9 cellular contexts compared by ENCODE assay signal in genomic region chr19:5718032-5718578, GRCh38. TPM values are rescaled to one million over a fixed set of nuclear protein-coding genes. Genes with fewer than 3 reads are reported as not detected.
DNase-seq lines count a peak whose midpoint lies in the region; ATAC-seq and TF ChIP-seq lines count a peak whose summit lies in the region.
"Had no signal": no experiment of that assay in that cellular context is flagged by ENCODE, and none has a peak within 500 bp of the region (broad histone marks: within the 10 kb centered on the region; RNA-seq: fewer than 3 reads in every experiment).

No MANE protein-coding gene starts in this region.

- WGBS in endodermal cell (ENCODE audit: insufficient coverage in 1 of 2, insufficient read length in 1 of 2), 2 experiments = 84 to 95% methylated on average over 7 to 13 of the region's 14 CpGs
- WGBS in transverse colon (ENCODE audit: low coverage in 1 of 2), 2 donors = 49% methylated on average over 14 of the region's 14 CpGs; no CpG with 5 or more reads in 1 of the 2 donors

- DNase-seq in SJSA1 (ENCODE audit: low read depth in 1 of 2, low spot score in 2 of 2) (no peak), endodermal cell (no peak), transverse colon (no peak)
- DNase-seq in effector CD8-positive, alpha-beta T cell (lab: John Stamatoyannopoulos, UW) = no peak

- H3K9me3 Mint-ChIP-seq in endodermal cell = no peaks in the 10 kb centered on the region

- peak overlapping the region; percentile 88 for H3K4me3 Mint-ChIP-seq in endodermal cell

- H3K27me3 ChIP-seq in SJSA1 (replicated peaks) (no peaks in the 10 kb centered on the region), endodermal cell (ENCODE audit: control insufficient read depth, insufficient read depth, low read length, poor library complexity, severe bottlenecking) (no peaks in the 10 kb centered on the region), skeletal muscle satellite cell (ENCODE audit: control insufficient read depth, insufficient read depth, low read length) (no peaks in the 10 kb centered on the region), transverse colon (no peaks in the 10 kb centered on the region)
- H3K27me3 ChIP-seq: left lung had no signal

- peak overlapping the region; percentile 88 for H3K9ac ChIP-seq in endodermal cell (ENCODE audit: extremely low read depth, low read length, poor library complexity, severe bottlenecking)
- H3K9ac ChIP-seq in skeletal muscle satellite cell (ENCODE audit: low read depth, low read length) = peak overlapping the region; percentile 92

- H3K9me3 ChIP-seq in SJSA1 (replicated peaks) (no peaks in the 10 kb centered on the region), endodermal cell (ENCODE audit: control insufficient read depth, low read length) (no peaks in the 10 kb centered on the region), skeletal muscle satellite cell (replicated peaks; ENCODE audit: low read length) (no peaks in the 10 kb centered on the region), transverse colon (no peaks in the 10 kb centered on the region)
- H3K9me3 ChIP-seq: left lung had no signal

- intact Hi-C loops in transverse colon (cut with DNase I; ENCODE audit: low total_unique reads) = no loop called here

- H3K27ac Mint-ChIP-seq in endodermal cell = peak overlapping the region; percentile 95

- H3K4me1 Mint-ChIP-seq in endodermal cell = peaks cover 10% of the 10 kb centered on the region

- in situ Hi-C loops in transverse colon (cut with MboI; ENCODE audit: low pct_ligation_motif_present in 1 of 4, low pct_unique_long_range_greater_than_20kb in 1 of 4, low sequenced_read_pairs in 3 of 4) = no loop called here

- no peak for TF ChIP-seq EP300 in transverse colon (IDR thresholded peaks at IDR 0.05; ENCODE audit: low read depth)

- H3K4me1 ChIP-seq in SJSA1 (replicated peaks) (peaks cover 15% of the 10 kb centered on the region), endodermal cell (ENCODE audit: control insufficient read depth, insufficient read depth, low read length) (peaks cover 3% of the 10 kb centered on the region), skeletal muscle satellite cell (ENCODE audit: control insufficient read depth, insufficient read depth, low read length) (peaks cover 21% of the 10 kb centered on the region), transverse colon (peaks cover 12 to 34% (median 19%) of the 10 kb centered on the region in 4 donors)

- TF ChIP-seq POLR2A in transverse colon (IDR thresholded peaks at IDR 0.05) = no peak

- H3K4me2 ChIP-seq in skeletal muscle satellite cell (ENCODE audit: low read length) = peak overlapping the region; percentile 86

- H3K27me3 Mint-ChIP-seq in endodermal cell (ENCODE audit: insufficient read depth) = no peaks in the 10 kb centered on the region

- H3K4me3 ChIP-seq in GM08714 (ENCODE audit: low read length) (peak overlapping the region; percentile 88), SJSA1 (peak overlapping the region; percentile 74), endodermal cell (ENCODE audit: low read length) (peak overlapping the region; percentile 94), skeletal muscle satellite cell (ENCODE audit: low read length) (peak overlapping the region; percentile 84), transverse colon (no peak overlapping the region)

- peaks cover 32% of the 10 kb centered on the region for H3K36me3 ChIP-seq in SJSA1
- H3K36me3 ChIP-seq in endodermal cell (ENCODE audit: control insufficient read depth, insufficient read depth, low read length) = peaks cover 27% of the 10 kb centered on the region
- H3K36me3 ChIP-seq in skeletal muscle satellite cell (ENCODE audit: insufficient read depth, low read length) = peaks cover 19% of the 10 kb centered on the region
- H3K36me3 ChIP-seq in transverse colon = peaks cover 0 to 8% (median under 1%) of the 10 kb centered on the region in 4 donors

- ATAC-seq in HG03469 (IDR thresholded peaks at IDR 0.05; ENCODE audit: unreplicated experiment) (no peak), HG02938 (IDR thresholded peaks at IDR 0.05; ENCODE audit: unreplicated experiment) (no peak)
- ATAC-seq: left lung had no signal

- H3K27ac ChIP-seq in SJSA1 = peak overlapping the region; percentile 72
- no peak overlapping the region for H3K27ac ChIP-seq in endodermal cell (ENCODE audit: low read depth, low read length)
- peak overlapping the region in 1 of 4 donors; percentile 96 for H3K27ac ChIP-seq in transverse colon

- TF ChIP-seq CTCF in endodermal cell (conservative IDR thresholded peaks at IDR 0.05) = no peak
- no peak for TF ChIP-seq CTCF in transverse colon (IDR thresholded peaks at IDR 0.05)

- H3K36me3 Mint-ChIP-seq in endodermal cell (ENCODE audit: low read depth) = peaks cover 21% of the 10 kb centered on the region

RNA-seq across cellular contexts. Expression of gene LONP1, which starts 1.8 kb away (rescaled TPM):
- 95.6 and 116 TPM in 2 replicates for total RNA-seq in SJSA1 (2014; rRNA removed; shearing (Covaris generic))
- total RNA-seq in endodermal cell (100 to 1,000 TPM in 1 of 2 donors, 10 to 100 TPM in 1; 97.1 to 109 TPM), transverse colon (100 to 1,000 TPM in 1 of 4 donors, 10 to 100 TPM in 3; 28.7 to 164 (median 39.8) TPM)
- 58.3 TPM for polyA plus RNA-seq in endodermal cell (2013, experiment 1 of 2)
- polyA plus RNA-seq in endodermal cell (2013, experiment 2 of 2) = 57.5 TPM
- 98.5 and 121 TPM in 2 replicates for total RNA-seq in skeletal muscle satellite cell (2012; rRNA removed)

RNA-seq across cellular contexts. Expression of gene CATSPERD, which starts 2.3 kb away (rescaled TPM):
- not detected in 2 replicates for total RNA-seq in SJSA1 (2014; rRNA removed; shearing (Covaris generic))
- total RNA-seq in endodermal cell (not detected), transverse colon (not detected)
- not detected for polyA plus RNA-seq in endodermal cell (2013, experiment 1 of 2)
- polyA plus RNA-seq in endodermal cell (2013, experiment 2 of 2) = not detected
- total RNA-seq in skeletal muscle satellite cell (2012; rRNA removed) = not detected in 2 replicates

RNA-seq across cellular contexts. Expression of gene RPL36, which starts 28.0 kb away (rescaled TPM):
- total RNA-seq in SJSA1 (2014; rRNA removed; shearing (Covaris generic)) = 527 and 600 TPM in 2 replicates
- total RNA-seq in endodermal cell (1,000 to 10,000 TPM; 1,005 to 1,008 TPM), transverse colon (100 to 1,000 TPM in 3 of 4 donors, 10 to 100 TPM in 1; 87.9 to 636 (median 329) TPM)
- 886 TPM for polyA plus RNA-seq in endodermal cell (2013, experiment 1 of 2)
- polyA plus RNA-seq in endodermal cell (2013, experiment 2 of 2) = 903 TPM
- 301 and 432 TPM in 2 replicates for total RNA-seq in skeletal muscle satellite cell (2012; rRNA removed)

RNA-seq across cellular contexts. Expression of gene HSD11B1L, which starts 37.3 kb away (rescaled TPM):
- total RNA-seq in SJSA1 (2014; rRNA removed; shearing (Covaris generic)) = 2.1 and 5.2 TPM in 2 replicates
- total RNA-seq in endodermal cell = 10 to 100 TPM in 1 of 2 donors, 1 to 10 TPM in 1; 7.7 to 12.7 TPM
- 31.0 TPM for polyA plus RNA-seq in endodermal cell (2013, experiment 1 of 2)
- 29.1 TPM for polyA plus RNA-seq in endodermal cell (2013, experiment 2 of 2)
- total RNA-seq in skeletal muscle satellite cell (2012; rRNA removed) = 3.3 and 7.4 TPM in 2 replicates
- total RNA-seq in transverse colon = 10 to 100 TPM; 10.8 to 30.1 (median 16.6) TPM

RNA-seq across cellular contexts. Expression of gene MICOS13, which starts 37.8 kb away (rescaled TPM):
- 48.9 and 58.3 TPM in 2 replicates for total RNA-seq in SJSA1 (2014; rRNA removed; shearing (Covaris generic))
- total RNA-seq in endodermal cell (10 to 100 TPM; 26.3 to 35.0 TPM), transverse colon (10 to 100 TPM; 30.3 to 73.5 (median 52.6) TPM)
- 24.6 TPM for polyA plus RNA-seq in endodermal cell (2013, experiment 1 of 2)
- polyA plus RNA-seq in endodermal cell (2013, experiment 2 of 2) = 24.6 TPM
- 43.9 and 52.6 TPM in 2 replicates for total RNA-seq in skeletal muscle satellite cell (2012; rRNA removed)

Comparison
In these comparisons a context has a peak if more than half of its experiments do, and no peak if none do; other contexts are left out.
1. H3K4me3 ChIP-seq: peak in GM08714 (single experiment), SJSA1 (single experiment), endodermal cell (single experiment) and skeletal muscle satellite cell (single experiment); none in transverse colon (0 of 4).